ENCODE assay signal across 9 cellular contexts in genomic region chr11:96331556-96332168, GRCh38. TPM values are rescaled to one million over a fixed set of nuclear protein-coding genes. Genes with fewer than 3 reads are reported as not detected.
DNase-seq lines count a peak whose midpoint lies in the region; ATAC-seq and TF ChIP-seq lines count a peak whose summit lies in the region.
"Had no signal": no experiment of that assay in that cellular context is flagged by ENCODE, and none has a peak within 500 bp of the region (broad histone marks: within the 10 kb centered on the region; RNA-seq: fewer than 3 reads in every experiment).

No MANE protein-coding gene starts in this region.

- H3K9me3 Mint-ChIP-seq in Caco-2 (ENCODE audit: unreplicated experiment) (no peaks in the 10 kb centered on the region), osteocyte (ENCODE audit: unreplicated experiment) (no peaks in the 10 kb centered on the region)

- 94% methylated on average over 9 of the region's 10 CpGs for WGBS in HUES64
- WGBS in prostate gland: 93% methylated on average over 10 of the region's 10 CpGs

- H3K4me3 ChIP-seq in Caco-2 (ENCODE audit: low read depth, low read length): no peak overlapping the region
- no peak overlapping the region for H3K4me3 ChIP-seq in HUES64 (ENCODE audit: low read length)
- H3K4me3 ChIP-seq in prostate gland: no peak overlapping the region

- no peak for DNase-seq in Caco-2
- DNase-seq in fibroblast of gingiva (ENCODE audit: low read depth): peak; percentile 62
- no peak for DNase-seq in osteocyte (ENCODE audit: extremely low spot score, unreplicated experiment)
- DNase-seq in HUDEP-2 (lab: John Stamatoyannopoulos, UW; ENCODE audit: unreplicated experiment in 76 of 76): no peak
- DNase-seq in prostate gland (ENCODE audit: low spot score): no peak
- DNase-seq in NCI-H1048 (lab: John Stamatoyannopoulos, UW): no peak
- DNase-seq: central memory CD4-positive, alpha-beta T cell had no signal

- H3K36me3 ChIP-seq in Caco-2 (ENCODE audit: control insufficient read depth, insufficient read depth, low read length) (no peaks in the 10 kb centered on the region), HUES64 (ENCODE audit: insufficient read depth, low read length) (no peaks in the 10 kb centered on the region), prostate gland (no peaks in the 10 kb centered on the region)

- H3K27me3 ChIP-seq in Caco-2 (replicated peaks; ENCODE audit: control insufficient read depth, insufficient read depth, low read length) (no peaks in the 10 kb centered on the region), HUES64 (ENCODE audit: insufficient read depth, low read length) (no peaks in the 10 kb centered on the region), prostate gland (replicated peaks; ENCODE audit: insufficient read depth) (no peaks in the 10 kb centered on the region)

- H3K4me1 ChIP-seq in Caco-2 (peaks cover 47% of the 10 kb centered on the region), HUES64 (ENCODE audit: insufficient read depth, low read length) (peaks cover 62% of the 10 kb centered on the region), prostate gland (replicated peaks) (no peaks in the 10 kb centered on the region)

- H3K27me3 Mint-ChIP-seq in Caco-2 (ENCODE audit: insufficient read depth, unreplicated experiment) (no peaks in the 10 kb centered on the region), osteocyte (ENCODE audit: unreplicated experiment) (no peaks in the 10 kb centered on the region)

- no TSS peak for BruUV-seq in Caco-2 (replicated peaks; lab: Mats Ljungman, UMichigan)

- ATAC-seq in GM21367 (IDR thresholded peaks at IDR 0.05; ENCODE audit: unreplicated experiment): no peak

- H3K4me1 Mint-ChIP-seq in Caco-2 (ENCODE audit: low read depth, unreplicated experiment) (peaks cover 42% of the 10 kb centered on the region), osteocyte (ENCODE audit: unreplicated experiment) (peaks cover 82% of the 10 kb centered on the region)

- H3K27ac Mint-ChIP-seq in Caco-2 (ENCODE audit: unreplicated experiment) (peak overlapping the region; percentile 42), osteocyte (ENCODE audit: unreplicated experiment) (peak overlapping the region; percentile 91)

- CTCF ChIA-PET in Caco-2 (lab: Charles Lee): interaction anchor here (0.8 to 2.3 kb wide), 2 partner anchors 11 to 276 kb away, joined by 5 to 41 read pairs; partner anchors contain the start of gene MAML2

- H3K9me3 ChIP-seq in Caco-2 (no peaks in the 10 kb centered on the region), HUES64 (ENCODE audit: insufficient read depth, low read depth, low read length) (no peaks in the 10 kb centered on the region), prostate gland (no peaks in the 10 kb centered on the region)

- POLR2A ChIA-PET in Caco-2 (lab: Charles Lee): no interaction called here

- H3K4me3 Mint-ChIP-seq in Caco-2 (ENCODE audit: unreplicated experiment) (no peak overlapping the region), osteocyte (ENCODE audit: unreplicated experiment) (peak overlapping the region; percentile 19)

- no peak for TF ChIP-seq POLR2A in prostate gland (IDR thresholded peaks at IDR 0.05)

- peak overlapping the region; percentile 54 for H3K27ac ChIP-seq in HUES64 (ENCODE audit: low read depth, low read length)
- no peak overlapping the region for H3K27ac ChIP-seq in prostate gland

- TF ChIP-seq CTCF in Caco-2 (IDR thresholded peaks at IDR 0.05; ENCODE audit: insufficient read depth in 1 of 2, low read depth in 1 of 2, low read length in 1 of 2, severe bottlenecking in 1 of 2, unreplicated experiment in 1 of 2) (no peak), osteocyte (IDR thresholded peaks at IDR 0.05) (no peak), prostate gland (IDR thresholded peaks at IDR 0.05) (no peak)

- no peak overlapping the region for H3K9ac ChIP-seq in HUES64 (ENCODE audit: low read depth, low read length)

- intact Hi-C loops in Caco-2 (cut with micrococcal nuclease; ENCODE audit: unreplicated experiment) (no loop called here), prostate gland (cut with DNase I) (no loop called here)

- H3K36me3 Mint-ChIP-seq in Caco-2 (ENCODE audit: insufficient read depth, unreplicated experiment) (peaks cover 5% of the 10 kb centered on the region), osteocyte (ENCODE audit: unreplicated experiment) (peaks cover 14% of the 10 kb centered on the region)

RNA-seq across cellular contexts. Expression of gene MAML2, which starts 11.3 kb away (rescaled TPM):
- total RNA-seq in Caco-2 (2022) (11.5 and 12.2 TPM in 2 replicates), osteocyte (28.0 and 29.3 TPM in 2 replicates), prostate gland (10 to 100 TPM; 28.9 to 30.4 TPM)
- polyA plus RNA-seq in HUES64 (2013, experiment 1 of 2): 3.7 TPM
- 6.8 TPM for polyA plus RNA-seq in HUES64 (2013, experiment 2 of 2)

RNA-seq across cellular contexts. Expression of gene CCDC82, which starts 58.0 kb away (rescaled TPM):
- total RNA-seq in Caco-2 (2022) (38.2 TPM in 2 replicates), osteocyte (20.8 and 22.2 TPM in 2 replicates), prostate gland (10 to 100 TPM in 1 of 2 donors, 1 to 10 TPM in 1; 8.5 to 20.3 TPM)
- 14.7 TPM for polyA plus RNA-seq in HUES64 (2013, experiment 1 of 2)
- polyA plus RNA-seq in HUES64 (2013, experiment 2 of 2): 18.6 TPM

RNA-seq across cellular contexts. Expression of gene JRKL, which starts 58.2 kb away (rescaled TPM):
- total RNA-seq in Caco-2 (2022) (16.6 and 17.4 TPM in 2 replicates), osteocyte (10.6 and 12.0 TPM in 2 replicates), prostate gland (1 to 10 TPM; 5.9 to 9.8 TPM)
- polyA plus RNA-seq in HUES64 (2013, experiment 1 of 2): 3.4 TPM
- 4.1 TPM for polyA plus RNA-seq in HUES64 (2013, experiment 2 of 2)
